ENCODE assay signal across 1 cellular context in the genomic region with DNA sequence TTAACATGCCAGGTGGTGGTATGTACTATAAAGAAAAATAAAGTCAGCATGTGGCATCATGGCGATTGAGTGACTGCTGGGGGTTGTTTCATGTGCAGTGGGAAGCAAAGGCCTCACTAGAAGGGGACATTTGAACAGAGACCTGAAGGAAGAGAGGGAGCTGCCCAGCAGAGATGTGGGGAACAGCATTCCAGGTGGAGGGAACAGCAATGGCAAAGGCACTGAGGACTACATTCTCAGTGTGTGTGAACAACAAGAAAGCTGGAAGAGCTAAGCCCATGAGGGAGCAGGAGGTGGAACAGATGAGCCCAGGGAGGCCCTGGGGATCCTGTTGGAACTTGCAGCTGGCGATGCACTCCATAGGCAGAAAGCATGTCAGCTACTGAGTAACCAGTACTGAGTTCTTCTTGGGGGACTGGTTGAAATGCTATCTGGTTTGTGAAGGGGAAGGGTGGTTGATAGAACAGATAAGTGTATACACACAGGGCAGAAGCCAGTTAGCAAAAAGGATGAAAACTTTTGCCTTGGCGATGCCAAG.
TF ChIP-seq lines count a peak whose summit lies in the region.

No MANE protein-coding gene starts in this region.

TF ChIP-seq in SK-N-SH, 30 proteins besides CTCF, POLR2A, EP300 and RAD21:
- TF ChIP-seq YY1 (IDR thresholded peaks at IDR 0.05; ENCODE audit: low read depth), result no peak
- TF ChIP-seq EZH2phosphoT487 (IDR thresholded peaks at IDR 0.05; ENCODE audit: borderline replicate concordance, low read depth), result no peak
- TF ChIP-seq RFX5 (IDR thresholded peaks at IDR 0.05; ENCODE audit: low read length), result no peak
- no peak for TF ChIP-seq MXI1 (IDR thresholded peaks at IDR 0.05; ENCODE audit: low read depth, low read length)
- TF ChIP-seq TAF1 (IDR thresholded peaks at IDR 0.05; ENCODE audit: borderline replicate concordance, low read depth, low read length), result no peak
- TF ChIP-seq CHD2 (IDR thresholded peaks at IDR 0.05; ENCODE audit: low read length, partially characterized antibody), result no peak
- TF ChIP-seq, protein P1, sequence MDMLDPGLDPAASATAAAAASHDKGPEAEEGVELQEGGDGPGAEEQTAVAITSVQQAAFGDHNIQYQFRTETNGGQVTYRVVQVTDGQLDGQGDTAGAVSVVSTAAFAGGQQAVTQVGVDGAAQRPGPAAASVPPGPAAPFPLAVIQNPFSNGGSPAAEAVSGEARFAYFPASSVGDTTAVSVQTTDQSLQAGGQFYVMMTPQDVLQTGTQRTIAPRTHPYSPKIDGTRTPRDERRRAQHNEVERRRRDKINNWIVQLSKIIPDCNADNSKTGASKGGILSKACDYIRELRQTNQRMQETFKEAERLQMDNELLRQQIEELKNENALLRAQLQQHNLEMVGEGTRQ (IDR thresholded peaks at IDR 0.05; ENCODE audit: borderline replicate concordance, low read depth, low read length), result no peak
- TF ChIP-seq, protein P2, sequence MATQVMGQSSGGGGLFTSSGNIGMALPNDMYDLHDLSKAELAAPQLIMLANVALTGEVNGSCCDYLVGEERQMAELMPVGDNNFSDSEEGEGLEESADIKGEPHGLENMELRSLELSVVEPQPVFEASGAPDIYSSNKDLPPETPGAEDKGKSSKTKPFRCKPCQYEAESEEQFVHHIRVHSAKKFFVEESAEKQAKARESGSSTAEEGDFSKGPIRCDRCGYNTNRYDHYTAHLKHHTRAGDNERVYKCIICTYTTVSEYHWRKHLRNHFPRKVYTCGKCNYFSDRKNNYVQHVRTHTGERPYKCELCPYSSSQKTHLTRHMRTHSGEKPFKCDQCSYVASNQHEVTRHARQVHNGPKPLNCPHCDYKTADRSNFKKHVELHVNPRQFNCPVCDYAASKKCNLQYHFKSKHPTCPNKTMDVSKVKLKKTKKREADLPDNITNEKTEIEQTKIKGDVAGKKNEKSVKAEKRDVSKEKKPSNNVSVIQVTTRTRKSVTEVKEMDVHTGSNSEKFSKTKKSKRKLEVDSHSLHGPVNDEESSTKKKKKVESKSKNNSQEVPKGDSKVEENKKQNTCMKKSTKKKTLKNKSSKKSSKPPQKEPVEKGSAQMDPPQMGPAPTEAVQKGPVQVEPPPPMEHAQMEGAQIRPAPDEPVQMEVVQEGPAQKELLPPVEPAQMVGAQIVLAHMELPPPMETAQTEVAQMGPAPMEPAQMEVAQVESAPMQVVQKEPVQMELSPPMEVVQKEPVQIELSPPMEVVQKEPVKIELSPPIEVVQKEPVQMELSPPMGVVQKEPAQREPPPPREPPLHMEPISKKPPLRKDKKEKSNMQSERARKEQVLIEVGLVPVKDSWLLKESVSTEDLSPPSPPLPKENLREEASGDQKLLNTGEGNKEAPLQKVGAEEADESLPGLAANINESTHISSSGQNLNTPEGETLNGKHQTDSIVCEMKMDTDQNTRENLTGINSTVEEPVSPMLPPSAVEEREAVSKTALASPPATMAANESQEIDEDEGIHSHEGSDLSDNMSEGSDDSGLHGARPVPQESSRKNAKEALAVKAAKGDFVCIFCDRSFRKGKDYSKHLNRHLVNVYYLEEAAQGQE (IDR thresholded peaks at IDR 0.05; ENCODE audit: low read depth, low read length), result no peak
- TF ChIP-seq GATA2 (CRISPR knock-in tag; IDR thresholded peaks at IDR 0.05), result no peak
- TF ChIP-seq POLR2AphosphoS5 (IDR thresholded peaks at IDR 0.05; ENCODE audit: low read depth, low read length), result no peak
- no peak for TF ChIP-seq NFIC (IDR thresholded peaks at IDR 0.05; ENCODE audit: borderline replicate concordance)
- TF ChIP-seq, protein P3, sequence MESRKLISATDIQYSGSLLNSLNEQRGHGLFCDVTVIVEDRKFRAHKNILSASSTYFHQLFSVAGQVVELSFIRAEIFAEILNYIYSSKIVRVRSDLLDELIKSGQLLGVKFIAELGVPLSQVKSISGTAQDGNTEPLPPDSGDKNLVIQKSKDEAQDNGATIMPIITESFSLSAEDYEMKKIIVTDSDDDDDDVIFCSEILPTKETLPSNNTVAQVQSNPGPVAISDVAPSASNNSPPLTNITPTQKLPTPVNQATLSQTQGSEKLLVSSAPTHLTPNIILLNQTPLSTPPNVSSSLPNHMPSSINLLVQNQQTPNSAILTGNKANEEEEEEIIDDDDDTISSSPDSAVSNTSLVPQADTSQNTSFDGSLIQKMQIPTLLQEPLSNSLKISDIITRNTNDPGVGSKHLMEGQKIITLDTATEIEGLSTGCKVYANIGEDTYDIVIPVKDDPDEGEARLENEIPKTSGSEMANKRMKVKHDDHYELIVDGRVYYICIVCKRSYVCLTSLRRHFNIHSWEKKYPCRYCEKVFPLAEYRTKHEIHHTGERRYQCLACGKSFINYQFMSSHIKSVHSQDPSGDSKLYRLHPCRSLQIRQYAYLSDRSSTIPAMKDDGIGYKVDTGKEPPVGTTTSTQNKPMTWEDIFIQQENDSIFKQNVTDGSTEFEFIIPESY (IDR thresholded peaks at IDR 0.05; ENCODE audit: borderline replicate concordance, low read depth), result no peak
- TF ChIP-seq RXRA (IDR thresholded peaks at IDR 0.05; ENCODE audit: borderline replicate concordance, low read depth), result no peak
- TF ChIP-seq SMC3 (IDR thresholded peaks at IDR 0.05; ENCODE audit: low read depth, low read length), result no peak
- TF ChIP-seq TEAD4 (IDR thresholded peaks at IDR 0.05; ENCODE audit: borderline replicate concordance, insufficient read depth), result no peak
- no peak for TF ChIP-seq JUND (IDR thresholded peaks at IDR 0.05)
